ENCODE assay signal across 8 cellular contexts in the genomic region with DNA sequence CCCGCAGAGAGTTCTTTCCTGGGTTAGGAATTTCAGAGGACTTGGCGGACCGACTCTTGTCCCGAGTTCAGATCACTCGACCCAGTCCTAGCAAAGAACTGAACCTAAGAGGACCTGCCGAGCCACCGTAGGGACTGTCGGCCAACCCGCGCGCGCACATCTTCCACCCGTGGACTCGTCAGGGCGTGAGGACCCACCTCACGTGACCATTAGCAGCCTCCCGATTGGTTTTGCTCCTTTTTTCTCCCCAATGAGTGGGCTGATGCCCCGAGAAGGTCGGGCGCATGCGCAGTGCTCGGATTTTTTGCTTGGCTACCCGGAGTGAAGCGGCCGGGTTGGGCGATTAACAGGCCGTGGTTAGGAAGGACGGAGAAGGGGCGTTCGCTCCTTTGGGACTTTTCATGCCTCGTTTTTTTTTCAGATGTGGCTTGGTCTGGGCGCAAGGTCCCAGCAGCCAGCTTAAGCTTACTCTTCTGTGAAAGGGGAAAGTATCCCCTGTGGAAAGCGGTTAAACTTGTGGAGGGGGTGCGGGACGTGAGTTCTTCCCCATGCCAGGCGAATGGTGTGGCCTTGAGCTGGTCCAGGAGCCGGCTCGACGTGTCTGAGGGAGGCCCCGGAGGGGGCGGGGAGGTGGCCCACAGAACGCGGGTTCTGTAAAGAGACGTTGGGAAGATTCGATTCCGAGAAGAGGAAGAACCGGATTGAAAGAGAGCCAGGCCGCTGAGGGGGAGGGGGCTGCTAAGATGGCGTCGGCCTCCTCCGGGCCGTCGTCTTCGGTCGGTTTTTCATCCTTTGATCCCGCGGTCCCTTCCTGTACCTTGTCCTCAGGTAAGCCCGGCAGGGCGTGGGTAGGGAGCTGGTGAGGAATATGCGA. TPM values are rescaled to one million over a fixed set of nuclear protein-coding genes. Genes with fewer than 3 reads are reported as not detected.
DNase-seq lines count a peak whose midpoint lies in the region; ATAC-seq and TF ChIP-seq lines count a peak whose summit lies in the region.

A gene with protein sequence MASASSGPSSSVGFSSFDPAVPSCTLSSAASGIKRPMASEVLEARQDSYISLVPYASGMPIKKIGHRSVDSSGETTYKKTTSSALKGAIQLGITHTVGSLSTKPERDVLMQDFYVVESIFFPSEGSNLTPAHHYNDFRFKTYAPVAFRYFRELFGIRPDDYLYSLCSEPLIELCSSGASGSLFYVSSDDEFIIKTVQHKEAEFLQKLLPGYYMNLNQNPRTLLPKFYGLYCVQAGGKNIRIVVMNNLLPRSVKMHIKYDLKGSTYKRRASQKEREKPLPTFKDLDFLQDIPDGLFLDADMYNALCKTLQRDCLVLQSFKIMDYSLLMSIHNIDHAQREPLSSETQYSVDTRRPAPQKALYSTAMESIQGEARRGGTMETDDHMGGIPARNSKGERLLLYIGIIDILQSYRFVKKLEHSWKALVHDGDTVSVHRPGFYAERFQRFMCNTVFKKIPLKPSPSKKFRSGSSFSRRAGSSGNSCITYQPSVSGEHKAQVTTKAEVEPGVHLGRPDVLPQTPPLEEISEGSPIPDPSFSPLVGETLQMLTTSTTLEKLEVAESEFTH (plus strand): TSS at position 299 of the 874 bp plus-strand sequence. CDS start 445 bp downstream, at position 744.

- ATAC-seq in GM21576 (IDR thresholded peaks at IDR 0.05; ENCODE audit: unreplicated experiment): peak; percentile 81

- TSS peak; percentile 18 for BruUV-seq in PC-9 (replicated peaks; lab: Mats Ljungman, UMichigan)

- H3K4me1 ChIP-seq in PC-9 (replicated peaks; ENCODE audit: insufficient read depth): peaks cover 38% of the 10 kb centered on the region

- peak within 1 kb of the TSS; percentile 97 for H3K4me2 ChIP-seq in PC-9

- H2AFZ ChIP-seq in PC-9: peak within 1 kb of the TSS; percentile 76

- POLR2A ChIA-PET in PC-9 (lab: Charles Lee; ENCODE audit: unreplicated experiment): interaction anchor here (0.6 to 1.0 kb wide), 5 partner anchors 56 to 800 kb away, joined by 3 to 6 read pairs (median 3); a partner anchor contains a TSS

- peaks cover 43% of the 10 kb centered on the region for H3F3A ChIP-seq in PC-9 (ENCODE audit: insufficient read depth, low read depth)

- intact Hi-C loops in PC-9 (cut with micrococcal nuclease; ENCODE audit: unreplicated experiment): loop anchor here (1.0 to 10.0 kb wide), 5 partner anchors 56 to 836 kb away; a partner anchor contains a TSS

- peaks cover 15% of the 10 kb centered on the region for H3K36me3 ChIP-seq in PC-9 (ENCODE audit: low read depth)

- no peaks in the 10 kb centered on the region for H3K27me3 ChIP-seq in PC-9 (ENCODE audit: insufficient read depth, low read depth)

- H3K4me3 ChIP-seq in Jurkat, Clone E6-1 (ENCODE audit: low read length): peak within 1 kb of the TSS; percentile 83
- H3K4me3 ChIP-seq in PC-9: peak within 1 kb of the TSS; percentile 85
- H3K4me3 ChIP-seq in epithelial cell of proximal tubule (ENCODE audit: low read depth, low read length): peak within 1 kb of the TSS; percentile 75

- CTCF ChIA-PET in PC-9 (lab: Charles Lee): interaction anchor here (0.6 to 0.8 kb wide), 2 partner anchors 142 to 997 kb away, joined by 3 to 9 read pairs; no protein-coding TSS in a partner anchor

- H3K79me2 ChIP-seq in PC-9 (ENCODE audit: low read depth): peaks cover 61% of the 10 kb centered on the region

- peak within 1 kb of the TSS; percentile 93 for H3K27ac ChIP-seq in PC-9

- H4K20me1 ChIP-seq in PC-9 (ENCODE audit: insufficient read depth): peaks cover 40% of the 10 kb centered on the region

- DNase-seq in DMS114 treated with DMSO at 0.1 percent for 48 hours (lab: John Stamatoyannopoulos, UW; ENCODE audit: unreplicated experiment): peak; percentile 99
- DNase-seq in Jurkat, Clone E6-1 (ENCODE audit: low read depth, low spot score): peak; percentile 98
- DNase-seq in PC-9: peak; percentile 88 to 95
- peak; percentile 96 for DNase-seq in activated T-cell treated with anti-CD3 and anti-CD28 coated beads, Interleukin-2, amount 50 U/mL, for 1 hour
- DNase-seq in epithelial cell of proximal tubule (ENCODE audit: low read depth): peak; percentile 82
- peak; percentile 99 for DNase-seq in mucosa of gallbladder (ENCODE audit: low spot score)
- DNase-seq in stimulated activated CD8-positive, alpha-beta memory T cell treated with anti-CD3 and anti-CD28 coated beads, Interleukin-4, amount 100 ng/mL, for 4 hours (ENCODE audit: low read depth in 2 of 2, low spot score in 1 of 2): peak; percentile 96 to 99

- TF ChIP-seq CTCF in PC-9 (conservative IDR thresholded peaks at IDR 0.05) (no peak), epithelial cell of proximal tubule (conservative IDR thresholded peaks at IDR 0.05; ENCODE audit: low read depth, low read length) (no peak)

- H3K9me2 ChIP-seq in PC-9 (ENCODE audit: insufficient read depth): no peaks in the 10 kb centered on the region

- no peaks in the 10 kb centered on the region for H3K9me3 ChIP-seq in PC-9 (ENCODE audit: insufficient read depth, low read depth)

RNA-seq across cellular contexts. Expression of the gene that starts here (rescaled TPM):
- polyA plus RNA-seq in Jurkat, Clone E6-1 (2012; ENCODE audit: insufficient read depth, insufficient read length): 64.4 TPM
- total RNA-seq in PC-9 (2021) (69.7 and 76.4 TPM in 2 replicates), epithelial cell of proximal tubule (62.1 and 68.9 TPM in 2 replicates), mucosa of gallbladder (41.8 TPM)

Comparison
In these comparisons a context has a peak if more than half of its experiments do, and no peak if none do; other contexts are left out.
1. Peak in every context shown above with its lines: DNase-seq, ATAC-seq, H3K4me3 ChIP-seq and H3K27ac ChIP-seq.